In the genomic region with DNA sequence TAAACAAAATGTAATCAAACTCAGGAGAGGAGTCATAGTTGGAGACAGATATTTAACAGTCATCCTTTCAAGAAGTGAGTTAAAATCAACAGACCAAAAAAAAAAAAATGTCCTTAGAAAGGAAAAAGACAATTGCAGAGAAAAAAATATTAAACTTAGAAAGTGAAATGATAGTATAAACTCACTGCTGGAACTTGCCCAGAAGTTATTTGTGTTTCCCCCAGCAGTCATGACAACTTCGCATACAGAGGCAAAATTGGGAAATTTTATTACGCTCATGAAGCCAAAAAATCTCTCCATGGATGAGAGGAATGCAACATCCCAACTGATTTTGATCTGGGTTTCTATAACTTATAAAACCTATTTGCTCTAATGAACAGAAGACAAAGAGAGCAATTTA, we compare ENCODE assay signal across 17 cellular contexts.
"Had no signal": no experiment of that assay in that cellular context is flagged by ENCODE, and none has a peak within 500 bp of the region (broad histone marks: within the 10 kb centered on the region; RNA-seq: fewer than 3 reads in every experiment).

No MANE protein-coding gene starts in this region.

- H3K36me3 ChIP-seq: gastrocnemius medialis, heart right ventricle, sigmoid colon had no signal

- H3K4me1 ChIP-seq: gastrocnemius medialis, heart right ventricle, sigmoid colon had no signal

- H3K27me3 ChIP-seq: gastrocnemius medialis, heart right ventricle, sigmoid colon had no signal

- ATAC-seq: esophagus mucosa; gastrocnemius medialis; heart right ventricle; left lobe of liver; naive thymus-derived CD8-positive, alpha-beta T cell; stimulated activated naive B cell treated with anti-CD40 and anti-IgM and Interleukin-4, amounts not matched to agents 10 μg/mL and 1 μg/mL and 100 μg/mL, for 72 hours; stimulated activated naive CD8-positive, alpha-beta T cell treated with anti-CD3 and anti-CD28 coated beads, Interleukin-15, amount 100 ng/mL, for 72 hours had no signal

- H3K4me3 ChIP-seq: gastrocnemius medialis, heart right ventricle, sigmoid colon, skin epidermis had no signal

- DNase-seq: effector memory CD4-positive, alpha-beta T cell; gastrocnemius medialis; heart right ventricle; hypothalamus; kidney glomerular epithelial cell; mammary epithelial cell; naive thymus-derived CD8-positive, alpha-beta T cell; posterior cingulate gyrus; sigmoid colon; stimulated activated CD4-positive, alpha-beta T cell treated with anti-CD3 and anti-CD28 coated beads, Interleukin-2, amount 100 ng/mL, for 24 hours; stimulated activated CD4-positive, alpha-beta T cell treated with anti-CD3 and anti-CD28 coated beads, Interleukin-4, amount 100 ng/mL, for 4 hours; stimulated activated naive B cell treated with anti-CD40 and anti-IgM and Interleukin-4, amounts not matched to agents 10 μg/mL and 1 μg/mL and 100 μg/mL, for 72 hours; stimulated activated naive CD8-positive, alpha-beta T cell treated with anti-CD3 and anti-CD28 coated beads, Interleukin-15, amount 100 ng/mL, for 72 hours; substantia nigra had no signal

- H3K27ac ChIP-seq: gastrocnemius medialis, heart right ventricle, sigmoid colon, skin epidermis had no signal
